In genomic region chr12:86530996-86531655, GRCh38 we compare ENCODE assay signal across 22 cellular contexts.
"Had no signal": no experiment of that assay in that cellular context is flagged by ENCODE, and none has a peak within 500 bp of the region (broad histone marks: within the 10 kb centered on the region; RNA-seq: fewer than 3 reads in every experiment).

No MANE protein-coding gene starts in this region.

- H3K79me2 ChIP-seq: parathyroid adenoma had no signal

- H3K4me3 ChIP-seq: gastrocnemius medialis, smooth muscle cell, transverse colon had no signal

- H3K9me3 ChIP-seq: gastrocnemius medialis, transverse colon had no signal

- H3K27me3 Mint-ChIP-seq: activated B cell treated with CpG ODN at 0.5 μM for 24 hours; activated CD4-positive, alpha-beta T cell treated with anti-CD3 and anti-CD28 coated beads for 36 hours; activated naive CD8-positive, alpha-beta T cell treated with anti-CD3 and anti-CD28 coated beads for 36 hours; dendritic cell treated with granulocyte-macrophage colony-stimulating factor and Interleukin-4, amounts not matched to agents 40 ng/mL and 50 ng/mL, for 4 days; memory B cell; natural killer cell treated with Interleukin-12 subunit alpha and Interleukin-12 subunit beta and Interleukin-15 and Interleukin-18, amount 100 ng/mL, for 72 hours; stimulated activated naive B cell treated with anti-CD40 and anti-IgM and Interleukin-4, amounts not matched to agents 10 μg/mL and 1 μg/mL and 100 μg/mL, for 72 hours had no signal

- H3K4me1 ChIP-seq: gastrocnemius medialis, parathyroid adenoma, transverse colon had no signal

- H3K4me3 Mint-ChIP-seq: activated B cell treated with CpG ODN at 0.5 μM for 24 hours; activated CD4-positive, alpha-beta T cell treated with anti-CD3 and anti-CD28 coated beads for 36 hours; activated naive CD8-positive, alpha-beta T cell treated with anti-CD3 and anti-CD28 coated beads for 36 hours; dendritic cell treated with granulocyte-macrophage colony-stimulating factor and Interleukin-4, amounts not matched to agents 40 ng/mL and 50 ng/mL, for 4 days; memory B cell; natural killer cell treated with Interleukin-12 subunit alpha and Interleukin-12 subunit beta and Interleukin-15 and Interleukin-18, amount 100 ng/mL, for 72 hours; stimulated activated naive B cell treated with anti-CD40 and anti-IgM and Interleukin-4, amounts not matched to agents 10 μg/mL and 1 μg/mL and 100 μg/mL, for 72 hours had no signal

- H3K36me3 Mint-ChIP-seq: activated naive CD8-positive, alpha-beta T cell treated with anti-CD3 and anti-CD28 coated beads for 36 hours; memory B cell; natural killer cell treated with Interleukin-12 subunit alpha and Interleukin-12 subunit beta and Interleukin-15 and Interleukin-18, amount 100 ng/mL, for 72 hours; stimulated activated naive B cell treated with anti-CD40 and anti-IgM and Interleukin-4, amounts not matched to agents 10 μg/mL and 1 μg/mL and 100 μg/mL, for 72 hours had no signal

- H3K9ac ChIP-seq: parathyroid adenoma had no signal

- H2AFZ ChIP-seq: parathyroid adenoma had no signal

- H3K4me2 ChIP-seq: smooth muscle cell had no signal

- H3K27me3 ChIP-seq: gastrocnemius medialis, transverse colon had no signal

- H3K9me3 Mint-ChIP-seq: activated naive CD8-positive, alpha-beta T cell treated with anti-CD3 and anti-CD28 coated beads for 36 hours; memory B cell; stimulated activated naive B cell treated with anti-CD40 and anti-IgM and Interleukin-4, amounts not matched to agents 10 μg/mL and 1 μg/mL and 100 μg/mL, for 72 hours had no signal

- H3K27ac ChIP-seq: gastrocnemius medialis, parathyroid adenoma, transverse colon had no signal

- DNase-seq: activated B cell treated with CpG ODN at 0.5 μM for 24 hours; activated CD4-positive, alpha-beta T cell treated with anti-CD3 and anti-CD28 coated beads for 36 hours; activated CD4-positive, alpha-beta T cell treated with anti-CD3 and anti-CD28 coated beads, Interleukin-2, amount 50 U/mL, for 48 hours; activated naive CD4-positive, alpha-beta T cell treated with Interleukin-2 at 50 U/mL for 16 hours; activated naive CD8-positive, alpha-beta T cell treated with anti-CD3 and anti-CD28 coated beads for 36 hours; activated T-cell treated with anti-CD3 and anti-CD28 coated beads, Interleukin-2, amount 50 U/mL, for 48 hours; amygdala; effector CD8-positive, alpha-beta T cell; gastrocnemius medialis; hippocampal formation; islet precursor cell; left cardiac atrium; stimulated activated CD4-positive, alpha-beta T cell treated with anti-CD3 and anti-CD28 coated beads, Interleukin-15, amount 100 ng/mL, for 24 hours; stimulated activated naive B cell treated with anti-CD40 and anti-IgM and Interleukin-4, amounts not matched to agents 10 μg/mL and 1 μg/mL and 100 μg/mL, for 72 hours; T-helper 9 cell; transverse colon had no signal

- ATAC-seq: activated CD4-positive, alpha-beta T cell treated with anti-CD3 and anti-CD28 coated beads for 36 hours; gastrocnemius medialis; left cardiac atrium; natural killer cell treated with Interleukin-12 subunit alpha and Interleukin-12 subunit beta and Interleukin-15 and Interleukin-18, amount 100 ng/mL, for 72 hours; sciatic nerve; stimulated activated naive B cell treated with anti-CD40 and anti-IgM and Interleukin-4, amounts not matched to agents 10 μg/mL and 1 μg/mL and 100 μg/mL, for 72 hours had no signal

- H3K4me1 Mint-ChIP-seq: activated B cell treated with CpG ODN at 0.5 μM for 24 hours; activated CD4-positive, alpha-beta T cell treated with anti-CD3 and anti-CD28 coated beads for 36 hours; activated naive CD8-positive, alpha-beta T cell treated with anti-CD3 and anti-CD28 coated beads for 36 hours; memory B cell; stimulated activated naive B cell treated with anti-CD40 and anti-IgM and Interleukin-4, amounts not matched to agents 10 μg/mL and 1 μg/mL and 100 μg/mL, for 72 hours had no signal

- H3K36me3 ChIP-seq: gastrocnemius medialis, transverse colon had no signal

- H3K27ac Mint-ChIP-seq: activated B cell treated with CpG ODN at 0.5 μM for 24 hours; activated CD4-positive, alpha-beta T cell treated with anti-CD3 and anti-CD28 coated beads for 36 hours; activated naive CD8-positive, alpha-beta T cell treated with anti-CD3 and anti-CD28 coated beads for 36 hours; dendritic cell treated with granulocyte-macrophage colony-stimulating factor and Interleukin-4, amounts not matched to agents 40 ng/mL and 50 ng/mL, for 4 days; memory B cell; natural killer cell treated with Interleukin-12 subunit alpha and Interleukin-12 subunit beta and Interleukin-15 and Interleukin-18, amount 100 ng/mL, for 72 hours; stimulated activated naive B cell treated with anti-CD40 and anti-IgM and Interleukin-4, amounts not matched to agents 10 μg/mL and 1 μg/mL and 100 μg/mL, for 72 hours had no signal
